ENCODE assay signal across 30 cellular contexts in the genomic region with DNA sequence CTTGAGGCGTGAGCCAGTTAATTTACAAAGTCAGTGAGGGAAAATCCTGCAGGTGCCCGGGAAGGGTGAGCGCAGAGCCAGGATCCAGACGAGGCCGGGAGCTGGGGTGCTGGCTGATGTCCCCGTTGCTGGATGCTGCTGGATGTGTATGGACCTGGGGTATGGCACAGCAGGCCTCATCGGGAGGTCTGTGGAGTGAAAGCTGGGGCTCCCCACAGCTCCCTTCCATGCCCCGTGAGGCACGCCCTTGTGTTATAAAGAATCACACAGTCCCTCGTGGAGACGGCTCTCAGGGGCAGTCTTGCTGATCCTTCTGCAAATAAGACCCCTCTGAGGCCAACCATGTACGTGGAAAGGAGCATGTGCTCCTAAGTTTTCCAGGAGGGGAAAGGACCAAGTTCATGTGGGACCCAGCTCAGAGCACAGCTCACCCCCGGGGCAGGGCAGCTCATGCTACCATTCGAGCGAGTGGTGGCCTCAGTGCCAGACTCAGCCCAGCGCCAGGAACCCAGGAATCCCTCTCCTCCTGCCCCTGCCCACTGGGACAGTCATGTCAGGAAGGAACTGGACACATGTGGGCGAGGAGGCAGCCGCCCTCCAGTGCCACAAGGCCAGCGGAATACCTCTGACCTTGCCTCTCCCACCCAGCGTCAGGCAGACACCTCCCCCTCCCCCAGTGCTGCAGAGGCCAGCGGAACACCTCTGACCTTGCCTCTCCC.
"Had no signal": no experiment of that assay in that cellular context is flagged by ENCODE, and none has a peak within 500 bp of the region (broad histone marks: within the 10 kb centered on the region; RNA-seq: fewer than 3 reads in every experiment).

No MANE protein-coding gene starts in this region.

- H3K4me3 ChIP-seq: esophagus squamous epithelium, heart right ventricle, left ventricle myocardium inferior, lower lobe of right lung, prostate gland, thyroid gland, vagina had no signal

- H3K36me3 ChIP-seq: esophagus squamous epithelium, heart right ventricle, left ventricle myocardium inferior, lower lobe of right lung, neutrophil, prostate gland, thyroid gland, vagina had no signal

- FAIRE-seq: endometrium, small intestine had no signal

- H3K27me3 ChIP-seq: neutrophil, thyroid gland, vagina had no signal

- H3K9ac ChIP-seq: parathyroid adenoma had no signal

- H3K79me2 ChIP-seq: parathyroid adenoma had no signal

- H3K4me1 ChIP-seq: esophagus squamous epithelium, heart right ventricle, left ventricle myocardium inferior, lower lobe of right lung, parathyroid adenoma, prostate gland, thyroid gland, vagina had no signal

- H3K27ac ChIP-seq: esophagus squamous epithelium, heart right ventricle, left ventricle myocardium inferior, lower lobe of right lung, neutrophil, parathyroid adenoma, prostate gland, thyroid gland, vagina had no signal

- ATAC-seq: effector memory CD8-positive, alpha-beta T cell; heart right ventricle; left colon; lower lobe of right lung; naive thymus-derived CD8-positive, alpha-beta T cell; right cardiac atrium; stimulated activated naive CD8-positive, alpha-beta T cell treated with anti-CD3 and anti-CD28 coated beads, Interleukin-15, amount 100 ng/mL, for 72 hours had no signal

- H2AFZ ChIP-seq: parathyroid adenoma had no signal

- DNase-seq: cortex of kidney; effector memory CD8-positive, alpha-beta T cell; erythroblast; esophagus squamous epithelium; foreskin melanocyte; glutamatergic neuron; heart right ventricle; hypothalamus; immature natural killer cell; islet precursor cell; kidney glomerular epithelial cell; left colon; left ventricle myocardium inferior; lower lobe of right lung; naive thymus-derived CD8-positive, alpha-beta T cell; right cardiac atrium; small intestine; stimulated activated CD4-positive, alpha-beta T cell treated with anti-CD3 and anti-CD28 coated beads, Interleukin-12 subunit alpha, Interleukin-12 subunit beta, amount 100 ng/mL, for 4 hours; stimulated activated CD4-positive, alpha-beta T cell treated with anti-CD3 and anti-CD28 coated beads, Interleukin-1b, Interleukin-23, amount 100 ng/mL, for 48 hours; stimulated activated CD4-positive, alpha-beta T cell treated with anti-CD3 and anti-CD28 coated beads, Interleukin-4, amount 100 ng/mL, for 1 hour; stimulated activated CD8-positive, alpha-beta memory T cell treated with anti-CD3 and anti-CD28 coated beads, Interleukin-4, amount 100 ng/mL, for 48 hours; stimulated activated naive CD4-positive, alpha-beta T cell; stimulated activated naive CD8-positive, alpha-beta T cell treated with anti-CD3 and anti-CD28 coated beads, Interleukin-15, amount 100 ng/mL, for 72 hours; thyroid gland; trophoblast cell had no signal

- H3K9me3 ChIP-seq: esophagus squamous epithelium, heart right ventricle, left ventricle myocardium inferior, lower lobe of right lung, neutrophil, prostate gland, thyroid gland, vagina had no signal
